ENCODE assay signal across 8 cellular contexts in genomic region chr15:50355612-50355905, GRCh38. TPM values are rescaled to one million over a fixed set of nuclear protein-coding genes. Genes with fewer than 3 reads are reported as not detected.
DNase-seq lines count a peak whose midpoint lies in the region; ATAC-seq, FAIRE-seq and TF ChIP-seq lines count a peak whose summit lies in the region.

No MANE protein-coding gene starts in this region.

- peaks cover 34% of the 10 kb centered on the region for H3K4me1 ChIP-seq in psoas muscle

- TF ChIP-seq CTCF in fibroblast of the aortic adventitia (IDR thresholded peaks at IDR 0.05; ENCODE audit: insufficient read depth, low read length) (no peak), psoas muscle (IDR thresholded peaks at IDR 0.05) (no peak), D721Med (IDR thresholded peaks at IDR 0.05; ENCODE audit: insufficient read depth, missing control alignments) (no peak)

- H3K9me3 ChIP-seq in psoas muscle = no peaks in the 10 kb centered on the region

- no peaks in the 10 kb centered on the region for H3K27me3 ChIP-seq in psoas muscle (ENCODE audit: insufficient read depth in 3 of 3, low read length in 2 of 3)

- no peak for TF ChIP-seq POLR2A in GM12891 (IDR thresholded peaks at IDR 0.05; ENCODE audit: low read depth, low read length)

- peaks cover 2 to 26% of the 10 kb centered on the region in 2 donors for H3K36me3 ChIP-seq in psoas muscle (ENCODE audit: insufficient read depth in 1 of 2, low read depth in 1 of 2)

- FAIRE-seq in D721Med (lab: Jason Lieb, UNC) (no peak), GM12891 (lab: Jason Lieb, UNC) (no peak)

- peak overlapping the region; percentile 100 for H3K27ac ChIP-seq in psoas muscle

- H3K4me3 ChIP-seq in fibroblast of the aortic adventitia (ENCODE audit: low read depth, low read length) (peak overlapping the region; percentile 78), psoas muscle (peak overlapping the region; percentile 97)

- peak; percentile 57 for DNase-seq in SHP77 treated with DMSO at 0.1 percent for 48 hours (lab: John Stamatoyannopoulos, UW)
- no peak for DNase-seq in fibroblast of the aortic adventitia (ENCODE audit: low read depth)
- DNase-seq in psoas muscle = no peak
- no peak for DNase-seq in iPS-NIHi11 (ENCODE audit: low spot score)
- DNase-seq in D721Med (ENCODE audit: insufficient read length, low spot score) = no peak
- DNase-seq in GM12891 (ENCODE audit: insufficient read length, low spot score) = no peak
- no peak for DNase-seq in NCI-H226

- 0% methylated on average over 9 of the region's 9 CpGs for WGBS in psoas muscle, 3 donors

- intact Hi-C loops in psoas muscle (cut with DNase I) = loop anchor here (5.0 to 10.0 kb wide), 2 partner anchors 67 to 1481 kb away; partner anchors contain the start of genes EID1 (in 1 of the 2) and USP8 (in 1 of the 2)

- peak; percentile 3 for ATAC-seq in GM19025 (IDR thresholded peaks at IDR 0.05; ENCODE audit: low read depth, unreplicated experiment)
- ATAC-seq in psoas muscle = peak in 3 of 4 donors; percentile 30 to 51 (median 48)

TF ChIP-seq in GM12891, 5 proteins besides CTCF, POLR2A, EP300 and RAD21:
- no peak for TF ChIP-seq TAF1 (IDR thresholded peaks at IDR 0.05; ENCODE audit: low read depth, low read length)
- TF ChIP-seq POU2F2 (IDR thresholded peaks at IDR 0.05; ENCODE audit: low read depth, low read length) = no peak
- TF ChIP-seq PAX5 (IDR thresholded peaks at IDR 0.05; ENCODE audit: insufficient read depth, low read length, severe bottlenecking) = no peak
- TF ChIP-seq POLR2AphosphoS5 (IDR thresholded peaks at IDR 0.05; ENCODE audit: low read depth, low read length) = no peak
- no peak for TF ChIP-seq SPI1 (IDR thresholded peaks at IDR 0.05; ENCODE audit: low read depth, low read length)
TF ChIP-seq in GM12891: peak in this region for 0.

RNA-seq across cellular contexts. Expression of gene GABPB1, which starts 0.6 kb away (rescaled TPM):
- total RNA-seq in fibroblast of the aortic adventitia (ENCODE audit: low replicate concordance) (13.7 and 31.9 TPM in 2 replicates), psoas muscle (10 to 100 TPM in 2 of 4 donors, 1 to 10 TPM in 2; 5.1 to 16.7 (median 9.3) TPM)
- 1 to 10 TPM; 5.0 to 6.6 (median 5.4) TPM for polyA plus RNA-seq in psoas muscle
- polyA plus RNA-seq in GM12891 (2012; ENCODE audit: low read depth, missing spikeins) = 15.4 TPM
